ENCODE assay signal across 10 cellular contexts in genomic region chr17:67531291-67531690, GRCh38.
DNase-seq lines count a peak whose midpoint lies in the region; ATAC-seq and TF ChIP-seq lines count a peak whose summit lies in the region.
"Had no signal": no experiment of that assay in that cellular context is flagged by ENCODE, and none has a peak within 500 bp of the region (broad histone marks: within the 10 kb centered on the region; RNA-seq: fewer than 3 reads in every experiment).

No MANE protein-coding gene starts in this region.

- H3K27me3 ChIP-seq in body of pancreas (no peaks in the 10 kb centered on the region), rectal smooth muscle tissue (ENCODE audit: control insufficient read depth, insufficient read depth, low read length) (no peaks in the 10 kb centered on the region)

- no peak overlapping the region for H3K9ac ChIP-seq in rectal smooth muscle tissue (ENCODE audit: low read length)

- ATAC-seq in HG02981 (IDR thresholded peaks at IDR 0.05; ENCODE audit: unreplicated experiment): peak; percentile 82
- no peak for ATAC-seq in body of pancreas

- no peaks in the 10 kb centered on the region for H3K36me3 ChIP-seq in body of pancreas (replicated peaks in 1 of 2; ENCODE audit: insufficient read depth in 1 of 2, low read depth in 2 of 2)
- no peaks in the 10 kb centered on the region for H3K36me3 ChIP-seq in rectal smooth muscle tissue (ENCODE audit: control insufficient read depth, insufficient read depth, low read length)

- H3K27ac ChIP-seq in body of pancreas (peak overlapping the region in 3 of 4 donors; percentile 88 to 93 (median 89)), rectal smooth muscle tissue (ENCODE audit: low read depth, low read length) (no peak overlapping the region)
- H3K27ac ChIP-seq: 22Rv1, epithelial cell of prostate had no signal

- H3K4me1 ChIP-seq in body of pancreas (peaks cover 62% of the 10 kb centered on the region), rectal smooth muscle tissue (ENCODE audit: control insufficient read depth, insufficient read depth, low read length) (peaks cover 4% of the 10 kb centered on the region)

- no peak overlapping the region for H3K4me3 ChIP-seq in body of pancreas
- peak overlapping the region; percentile 33 for H3K4me3 ChIP-seq in rectal smooth muscle tissue (ENCODE audit: low read length)

- 56 to 67% methylated on average over 12 of the region's 12 CpGs for WGBS in body of pancreas, 2 donors

- no peak for TF ChIP-seq CTCF in body of pancreas (IDR thresholded peaks at IDR 0.05)

- H3K9me3 ChIP-seq in body of pancreas: no peaks in the 10 kb centered on the region

- DNase-seq in DMS 273 (lab: John Stamatoyannopoulos, UW; ENCODE audit: unreplicated experiment) (peak; percentile 37), DMS 273 treated with DMSO at 0.1 percent for 48 hours (lab: John Stamatoyannopoulos, UW) (no peak), body of pancreas (peak in 3 of 4 donors; percentile 38 to 56 (median 40)), ACHN (no peak), RKO (ENCODE audit: low spot score) (no peak)
- no peak for DNase-seq in activated naive CD4-positive, alpha-beta T cell (lab: John Stamatoyannopoulos, UW)

- intact Hi-C loops in body of pancreas (cut with DNase I): no loop called here

- in situ Hi-C loops in ACHN (cut with HindIII; ENCODE audit: low pct_ligation_motif_present, low pct_unique_long_range_greater_than_20kb, low sequenced_read_pairs): no loop called here

- no peak for TF ChIP-seq POLR2A in body of pancreas (IDR thresholded peaks at IDR 0.05)

Comparison
In these comparisons a context has a peak if more than half of its experiments do, and no peak if none do; other contexts are left out.
1. DNase-seq: peak in DMS 273 (single experiment) and body of pancreas (3 of 4); none in DMS 273 treated with DMSO at 0.1 percent for 48 hours (single experiment), ACHN (single experiment), RKO (single experiment) and activated naive CD4-positive, alpha-beta T cell (0 of 4).